ENCODE assay signal across 9 cellular contexts in the genomic region with DNA sequence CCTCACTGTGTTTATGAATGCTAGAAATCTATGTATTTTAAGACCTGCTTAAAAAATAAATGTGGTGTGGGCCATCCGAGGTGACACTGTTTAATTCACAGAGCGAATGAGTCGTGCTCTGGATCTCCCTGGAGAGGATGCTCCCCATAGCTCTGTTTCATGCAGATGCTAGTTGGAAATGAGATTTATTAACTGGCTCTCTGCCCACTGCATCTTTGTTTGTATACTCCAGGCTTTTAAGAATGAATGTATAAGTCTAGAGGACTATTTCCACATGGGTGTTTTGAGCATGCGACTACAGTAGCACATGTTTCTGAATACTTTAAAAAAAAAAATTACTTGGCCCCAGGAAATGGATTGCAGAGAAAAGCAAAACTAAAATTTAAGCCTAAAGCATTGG. TPM values are rescaled to one million over a fixed set of nuclear protein-coding genes. Genes with fewer than 3 reads are reported as not detected.
DNase-seq lines count a peak whose midpoint lies in the region; ATAC-seq and TF ChIP-seq lines count a peak whose summit lies in the region.
"Had no signal": no experiment of that assay in that cellular context is flagged by ENCODE, and none has a peak within 500 bp of the region (broad histone marks: within the 10 kb centered on the region; RNA-seq: fewer than 3 reads in every experiment).

No MANE protein-coding gene starts in this region.

- H3K9me3 ChIP-seq in right atrium auricular region (no peaks in the 10 kb centered on the region), fibroblast of lung (ENCODE audit: control insufficient read depth, insufficient read depth, low read depth, low read length) (no peaks in the 10 kb centered on the region)
- no peaks in the 10 kb centered on the region for H3K9me3 ChIP-seq in effector memory CD4-positive, alpha-beta T cell (ENCODE audit: control insufficient read depth, low read length)

- peak overlapping the region; percentile 87 for H3K4me2 ChIP-seq in fibroblast of lung (ENCODE audit: extremely low read depth, insufficient read depth, low read length)

- no peak for TF ChIP-seq CTCF in right atrium auricular region (IDR thresholded peaks at IDR 0.05)
- no peak for TF ChIP-seq CTCF in fibroblast of lung (conservative IDR thresholded peaks at IDR 0.05 in 1 of 2, IDR thresholded peaks at IDR 0.05 in 1 of 2; ENCODE audit: low read depth in 1 of 2, low read length in 2 of 2)
- no peak for TF ChIP-seq CTCF in type B pancreatic cell (conservative IDR thresholded peaks at IDR 0.05)

- no peak overlapping the region for H3K4me3 ChIP-seq in right atrium auricular region
- peak overlapping the region in 1 of 4 experiments; percentile 11 for H3K4me3 ChIP-seq in fibroblast of lung (replicated peaks in 1 of 4; ENCODE audit: control extremely low read depth in 1 of 4, insufficient read depth in 1 of 4, low read depth in 3 of 4, low read length in 4 of 4)
- H3K4me3 ChIP-seq in effector memory CD4-positive, alpha-beta T cell (ENCODE audit: insufficient read depth, low read depth, low read length, poor library complexity, severe bottlenecking) = no peak overlapping the region

- H3K9ac ChIP-seq in fibroblast of lung (ENCODE audit: insufficient read depth, low read length) = no peak overlapping the region

- DNase-seq in right atrium auricular region (ENCODE audit: low spot score) (no peak), left cardiac atrium (no peak), NCI-H446 treated with DMSO at 0.1 percent for 48 hours (lab: John Stamatoyannopoulos, UW) (peak; percentile 30), fibroblast of lung (ENCODE audit: low read depth in 2 of 2) (peak; percentile 13 to 81), type B pancreatic cell (ENCODE audit: extremely low spot score, unreplicated experiment) (no peak)
- DNase-seq in activated effector memory CD4-positive, alpha-beta T cell treated with Interleukin-2 at 50 U/mL for 16 hours = no peak
- DNase-seq in effector memory CD4-positive, alpha-beta T cell = no peak
- DNase-seq: brain microvascular endothelial cell had no signal

- H3K27me3 Mint-ChIP-seq in type B pancreatic cell = no peaks in the 10 kb centered on the region

- H3K36me3 Mint-ChIP-seq in type B pancreatic cell = peaks cover 3% of the 10 kb centered on the region

- H3K9me3 Mint-ChIP-seq in type B pancreatic cell = peaks cover 4% of the 10 kb centered on the region

- peak overlapping the region; percentile 34 for H3K4me3 Mint-ChIP-seq in type B pancreatic cell

- ATAC-seq in left cardiac atrium = no peak
- no peak for ATAC-seq in GM18867 (IDR thresholded peaks at IDR 0.05; ENCODE audit: unreplicated experiment)

- intact Hi-C loops in left cardiac atrium (cut with DNase I) = loop anchor here in 1 of 2 donors (10.0 kb wide), 1 partner anchor 50 kb away; no protein-coding TSS in a partner anchor

- peaks cover 0 to 73% of the 10 kb centered on the region in 2 donors for H3K4me1 ChIP-seq in right atrium auricular region
- peaks cover 22% of the 10 kb centered on the region for H3K4me1 ChIP-seq in fibroblast of lung (ENCODE audit: control insufficient read depth, extremely low read depth, insufficient read depth, low read length)
- peaks cover 37% of the 10 kb centered on the region for H3K4me1 ChIP-seq in effector memory CD4-positive, alpha-beta T cell (ENCODE audit: control insufficient read depth, insufficient read depth, low read length, poor library complexity, severe bottlenecking)

- H3K27ac ChIP-seq in right atrium auricular region (peak overlapping the region; percentile 89 to 92), fibroblast of lung (ENCODE audit: insufficient read depth, low read length) (no peak overlapping the region)
- H3K27ac ChIP-seq in effector memory CD4-positive, alpha-beta T cell (ENCODE audit: insufficient read depth, low read length, poor library complexity, severe bottlenecking) = no peak overlapping the region
- H3K27ac ChIP-seq: brain microvascular endothelial cell had no signal

- H3K27me3 ChIP-seq in right atrium auricular region = no peaks in the 10 kb centered on the region
- no peaks in the 10 kb centered on the region for H3K27me3 ChIP-seq in fibroblast of lung (ENCODE audit: control insufficient read depth, insufficient read depth, low read length)
- H3K27me3 ChIP-seq in effector memory CD4-positive, alpha-beta T cell (replicated peaks; ENCODE audit: control insufficient read depth, insufficient read depth, low read length, poor library complexity, severe bottlenecking) = no peaks in the 10 kb centered on the region
- H3K27me3 ChIP-seq: brain microvascular endothelial cell had no signal

- H3K36me3 ChIP-seq in right atrium auricular region (no peaks in the 10 kb centered on the region), fibroblast of lung (ENCODE audit: control insufficient read depth, insufficient read depth, low read length) (no peaks in the 10 kb centered on the region)
- no peaks in the 10 kb centered on the region for H3K36me3 ChIP-seq in effector memory CD4-positive, alpha-beta T cell (ENCODE audit: control insufficient read depth, insufficient read depth, low read length)
- H3K36me3 ChIP-seq: brain microvascular endothelial cell had no signal

- peaks cover 1% of the 10 kb centered on the region for H4K20me1 ChIP-seq in fibroblast of lung (ENCODE audit: control insufficient read depth, extremely low read depth, insufficient read depth, low read length)

- H3K27ac Mint-ChIP-seq in type B pancreatic cell = no peak overlapping the region

- H3K79me2 ChIP-seq in fibroblast of lung (ENCODE audit: control insufficient read depth, insufficient read depth, low read length) = peaks cover 50% of the 10 kb centered on the region

- H3K4me1 Mint-ChIP-seq in type B pancreatic cell (ENCODE audit: unreplicated experiment) = peaks cover 38% of the 10 kb centered on the region

- H2AFZ ChIP-seq in fibroblast of lung (ENCODE audit: low read length) = no peak overlapping the region

RNA-seq across cellular contexts. Expression of gene MAPRE2, which starts 3.9 kb away (rescaled TPM):
- total RNA-seq in right atrium auricular region (100 to 1,000 TPM; 107 to 133 TPM), left cardiac atrium (10 to 100 TPM; 67.1 to 83.4 TPM), fibroblast of lung (8.2 and 18.5 TPM in 2 replicates), type B pancreatic cell (ENCODE audit: low replicate concordance) (20.8 and 28.0 TPM in 2 replicates)
- 88.1 and 95.6 TPM in 2 replicates for polyA plus RNA-seq in fibroblast of lung
- 36.1 and 39.0 TPM in 2 replicates for polyA plus RNA-seq in fibroblast of lung (2012)
- polyA minus RNA-seq in fibroblast of lung (ENCODE audit: low replicate concordance) = 36.0 and 39.2 TPM in 2 replicates

Comparison
In these comparisons a context has a peak if more than half of its experiments do, and no peak if none do; other contexts are left out.
1. DNase-seq: peak in NCI-H446 treated with DMSO at 0.1 percent for 48 hours (single experiment) and fibroblast of lung (2 of 2); none in right atrium auricular region (single experiment), left cardiac atrium (single experiment), type B pancreatic cell (single experiment), activated effector memory CD4-positive, alpha-beta T cell treated with Interleukin-2 at 50 U/mL for 16 hours (single experiment) and effector memory CD4-positive, alpha-beta T cell (0 of 3).
2. H3K27ac ChIP-seq: peak in right atrium auricular region (2 of 2); none in fibroblast of lung (single experiment) and effector memory CD4-positive, alpha-beta T cell (single experiment).